In genomic region chr14:100698066-100698465, GRCh38 we compare ENCODE assay signal across 24 cellular contexts. TPM values are rescaled to one million over a fixed set of nuclear protein-coding genes. Genes with fewer than 3 reads are reported as not detected.
"Had no signal": no experiment of that assay in that cellular context is flagged by ENCODE, and none has a peak within 500 bp of the region (broad histone marks: within the 10 kb centered on the region; RNA-seq: fewer than 3 reads in every experiment).

No MANE protein-coding gene starts in this region.

- ATAC-seq: effector memory CD8-positive, alpha-beta T cell; gastroesophageal sphincter; left colon; left ventricle myocardium superior; mucosa of descending colon; naive thymus-derived CD8-positive, alpha-beta T cell; pancreas; right cardiac atrium had no signal

- H3K9me3 ChIP-seq: esophagus muscularis mucosa, gastroesophageal sphincter, mucosa of descending colon, pancreas, stomach, uterus had no signal

- H3K4me3 ChIP-seq: esophagus muscularis mucosa, gastroesophageal sphincter, mucosa of descending colon, neural progenitor cell, pancreas, stomach, uterus had no signal

- H3K4me1 ChIP-seq: esophagus muscularis mucosa, gastroesophageal sphincter, pancreas, stomach, uterus had no signal

- H2AFZ ChIP-seq: neural progenitor cell had no signal

- H3K27ac ChIP-seq: epithelial cell of prostate, esophagus muscularis mucosa, gastroesophageal sphincter, neural progenitor cell, pancreas, stomach, uterus had no signal

- H3K36me3 ChIP-seq: esophagus muscularis mucosa, gastroesophageal sphincter, neural progenitor cell, pancreas, stomach, uterus had no signal

- DNase-seq: effector memory CD8-positive, alpha-beta T cell; foreskin fibroblast; glutamatergic neuron; left colon; left ventricle myocardium superior; mucosa of descending colon; naive thymus-derived CD8-positive, alpha-beta T cell; occipital lobe; small intestine; stimulated activated CD4-positive, alpha-beta T cell treated with anti-CD3 and anti-CD28 coated beads, Interleukin-12 subunit alpha, Interleukin-12 subunit beta, amount 100 ng/mL, for 4 hours; stimulated activated naive CD4-positive, alpha-beta T cell; stomach; substantia nigra; trophoblast cell; uterus had no signal

- H3K27me3 ChIP-seq: neural progenitor cell, pancreas, uterus had no signal

- H3K4me2 ChIP-seq: neural progenitor cell had no signal

- H3K9ac ChIP-seq: neural progenitor cell had no signal

RNA-seq across cellular contexts. Expression of gene DLK1, which starts 28.6 kb away (rescaled TPM):
- total RNA-seq: gastroesophageal sphincter; kidney epithelial cell; left colon; lung microvascular endothelial cell; mesenteric fat pad; naive thymus-derived CD8-positive, alpha-beta T cell; right cardiac atrium had no signal
- polyA plus RNA-seq: naive thymus-derived CD8-positive, alpha-beta T cell had no signal
